ENCODE assay signal across 2 cellular contexts in genomic region chr9:134185536-134186011, GRCh38.
TF ChIP-seq lines count a peak whose summit lies in the region.

No MANE protein-coding gene starts in this region.

TF ChIP-seq in SK-N-SH, 30 proteins besides CTCF, POLR2A, EP300 and RAD21 (continued from another document):
- TF ChIP-seq REST (IDR thresholded peaks at IDR 0.05; ENCODE audit: low read depth, low read length) (no peak), MXI1 (IDR thresholded peaks at IDR 0.05; ENCODE audit: low read depth, low read length) (no peak), TCF12 (IDR thresholded peaks at IDR 0.05) (no peak), FOSL2 (IDR thresholded peaks at IDR 0.05; ENCODE audit: borderline replicate concordance, low read depth) (no peak)

TF ChIP-seq in SK-N-SH treated with all-trans-retinoic acid at 6 μM for 48 hours, 23 proteins besides CTCF, POLR2A, EP300 and RAD21 (continued from another document):
- TF ChIP-seq, protein P1, sequence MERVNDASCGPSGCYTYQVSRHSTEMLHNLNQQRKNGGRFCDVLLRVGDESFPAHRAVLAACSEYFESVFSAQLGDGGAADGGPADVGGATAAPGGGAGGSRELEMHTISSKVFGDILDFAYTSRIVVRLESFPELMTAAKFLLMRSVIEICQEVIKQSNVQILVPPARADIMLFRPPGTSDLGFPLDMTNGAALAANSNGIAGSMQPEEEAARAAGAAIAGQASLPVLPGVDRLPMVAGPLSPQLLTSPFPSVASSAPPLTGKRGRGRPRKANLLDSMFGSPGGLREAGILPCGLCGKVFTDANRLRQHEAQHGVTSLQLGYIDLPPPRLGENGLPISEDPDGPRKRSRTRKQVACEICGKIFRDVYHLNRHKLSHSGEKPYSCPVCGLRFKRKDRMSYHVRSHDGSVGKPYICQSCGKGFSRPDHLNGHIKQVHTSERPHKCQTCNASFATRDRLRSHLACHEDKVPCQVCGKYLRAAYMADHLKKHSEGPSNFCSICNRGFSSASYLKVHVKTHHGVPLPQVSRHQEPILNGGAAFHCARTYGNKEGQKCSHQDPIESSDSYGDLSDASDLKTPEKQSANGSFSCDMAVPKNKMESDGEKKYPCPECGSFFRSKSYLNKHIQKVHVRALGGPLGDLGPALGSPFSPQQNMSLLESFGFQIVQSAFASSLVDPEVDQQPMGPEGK (CRISPR knock-in tag; IDR thresholded peaks at IDR 0.05; ENCODE audit: borderline replicate concordance) = no peak
- TF ChIP-seq CSRNP3 (CRISPR knock-in tag; IDR thresholded peaks at IDR 0.05) (no peak), ZNF70 (CRISPR knock-in tag; IDR thresholded peaks at IDR 0.05) (no peak)
